Comparison of ENCODE assay signal across 21 cellular contexts in the genomic region with DNA sequence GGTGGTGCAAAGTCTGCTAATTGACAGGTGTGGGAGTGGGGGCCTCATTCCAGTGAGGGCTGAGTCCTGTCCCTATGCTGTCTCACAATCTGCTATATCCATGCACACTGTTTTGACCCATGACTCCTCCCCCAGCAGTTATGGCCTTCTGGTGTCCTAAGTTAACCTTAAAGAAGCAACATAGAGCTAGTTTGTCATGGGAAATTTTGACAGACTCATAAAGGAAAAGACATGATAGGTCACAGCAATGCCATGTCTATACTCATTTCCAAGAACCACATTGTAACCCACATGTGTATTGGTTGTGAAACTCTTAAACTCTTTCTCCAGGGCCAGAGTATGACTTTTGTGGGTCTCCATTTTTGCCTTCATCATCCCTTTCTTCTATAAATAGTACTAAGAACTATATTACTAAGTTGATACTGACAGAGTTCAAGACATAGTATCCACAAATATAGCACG.
DNase-seq lines count a peak whose midpoint lies in the region; ATAC-seq, FAIRE-seq and TF ChIP-seq lines count a peak whose summit lies in the region.
"Had no signal": no experiment of that assay in that cellular context is flagged by ENCODE, and none has a peak within 500 bp of the region (broad histone marks: within the 10 kb centered on the region; RNA-seq: fewer than 3 reads in every experiment).

No MANE protein-coding gene starts in this region.

- H3K36me3 Mint-ChIP-seq in activated CD8-positive, alpha-beta memory T cell treated with anti-CD3 and anti-CD28 coated beads, Interleukin-2, amount 10 ng/mL, durations not matched to agents 7 days and 5 days, result no peaks in the 10 kb centered on the region
- no peaks in the 10 kb centered on the region for H3K36me3 Mint-ChIP-seq in activated T-helper 2 cell treated with anti-CD3 and anti-CD28 coated beads, Interferon-gamma antibody, Interleukin-2, Interleukin-4, amounts not matched to agents 10 μg/mL and 5 μg/mL and 100 μg/mL, durations not matched to agents 14 hours and 24 hours and 36 hours (ENCODE audit: low read depth)
- peaks cover 30% of the 10 kb centered on the region for H3K36me3 Mint-ChIP-seq in stimulated activated memory B cell treated with anti-CD40 and anti-IgM and Interleukin-4, amounts not matched to agents 10 μg/mL and 1 μg/mL and 100 μg/mL, for 72 hours
- H3K36me3 Mint-ChIP-seq: activated naive CD8-positive, alpha-beta T cell; type B pancreatic cell had no signal

- no peak for FAIRE-seq in small intestine (lab: Jason Lieb, UNC)
- FAIRE-seq: kidney had no signal

- no peak overlapping the region for H3K27ac ChIP-seq in ovary
- H3K27ac ChIP-seq in small intestine (ENCODE audit: low read depth in 1 of 2, low read length in 1 of 2), result no peak overlapping the region
- H3K27ac ChIP-seq: body of pancreas, colonic mucosa, foreskin keratinocyte had no signal

- no peak overlapping the region for H3K27ac Mint-ChIP-seq in activated CD8-positive, alpha-beta memory T cell treated with anti-CD3 and anti-CD28 coated beads, Interleukin-2, amount 10 ng/mL, durations not matched to agents 7 days and 5 days
- H3K27ac Mint-ChIP-seq in activated T-helper 2 cell treated with anti-CD3 and anti-CD28 coated beads, Interferon-gamma antibody, Interleukin-2, Interleukin-4, amounts not matched to agents 10 μg/mL and 5 μg/mL and 100 μg/mL, durations not matched to agents 14 hours and 24 hours and 36 hours, result peak overlapping the region; percentile 70
- H3K27ac Mint-ChIP-seq in stimulated activated memory B cell treated with anti-CD40 and anti-IgM and Interleukin-4, amounts not matched to agents 10 μg/mL and 1 μg/mL and 100 μg/mL, for 72 hours, result peak overlapping the region; percentile 74
- H3K27ac Mint-ChIP-seq: activated naive CD8-positive, alpha-beta T cell; type B pancreatic cell had no signal

- intact Hi-C loops in activated T-helper 2 cell treated with anti-CD3 and anti-CD28 coated beads, Interferon-gamma antibody, Interleukin-2, Interleukin-4, amounts not matched to agents 10 μg/mL and 5 μg/mL and 100 μg/mL, durations not matched to agents 14 hours and 24 hours and 36 hours (cut with micrococcal nuclease), result loop anchor here (5.0 to 10.0 kb wide), 2 partner anchors 254 to 389 kb away; a partner anchor contains a TSS
- intact Hi-C loops in ovary (cut with DNase I), result loop anchor here in 2 of 4 donors (10.0 kb wide), 2 partner anchors 264 to 664 kb away; no protein-coding TSS in a partner anchor

- H3K9me3 Mint-ChIP-seq in activated CD8-positive, alpha-beta memory T cell treated with anti-CD3 and anti-CD28 coated beads, Interleukin-2, amount 10 ng/mL, durations not matched to agents 7 days and 5 days (ENCODE audit: low read depth), result no peaks in the 10 kb centered on the region
- no peaks in the 10 kb centered on the region for H3K9me3 Mint-ChIP-seq in activated T-helper 2 cell treated with anti-CD3 and anti-CD28 coated beads, Interferon-gamma antibody, Interleukin-2, Interleukin-4, amounts not matched to agents 10 μg/mL and 5 μg/mL and 100 μg/mL, durations not matched to agents 14 hours and 24 hours and 36 hours
- no peaks in the 10 kb centered on the region for H3K9me3 Mint-ChIP-seq in stimulated activated memory B cell treated with anti-CD40 and anti-IgM and Interleukin-4, amounts not matched to agents 10 μg/mL and 1 μg/mL and 100 μg/mL, for 72 hours
- H3K9me3 Mint-ChIP-seq: neural crest cell, type B pancreatic cell had no signal

- TF ChIP-seq EP300 in ovary (IDR thresholded peaks at IDR 0.05), result no peak

- H3K4me3 Mint-ChIP-seq in activated CD8-positive, alpha-beta memory T cell treated with anti-CD3 and anti-CD28 coated beads, Interleukin-2, amount 10 ng/mL, durations not matched to agents 7 days and 5 days, result no peak overlapping the region
- H3K4me3 Mint-ChIP-seq in activated T-helper 2 cell treated with anti-CD3 and anti-CD28 coated beads, Interferon-gamma antibody, Interleukin-2, Interleukin-4, amounts not matched to agents 10 μg/mL and 5 μg/mL and 100 μg/mL, durations not matched to agents 14 hours and 24 hours and 36 hours (ENCODE audit: low read depth), result no peak overlapping the region
- no peak overlapping the region for H3K4me3 Mint-ChIP-seq in stimulated activated memory B cell treated with anti-CD40 and anti-IgM and Interleukin-4, amounts not matched to agents 10 μg/mL and 1 μg/mL and 100 μg/mL, for 72 hours
- H3K4me3 Mint-ChIP-seq: activated naive CD8-positive, alpha-beta T cell; neural crest cell; type B pancreatic cell had no signal

- H3K36me3 ChIP-seq in ovary (no peaks in the 10 kb centered on the region), small intestine (ENCODE audit: control insufficient read depth in 2 of 2, insufficient read depth in 2 of 2, low read length in 2 of 2) (no peaks in the 10 kb centered on the region)
- H3K36me3 ChIP-seq: colonic mucosa had no signal

- TF ChIP-seq POLR2A in ovary (IDR thresholded peaks at IDR 0.05), result no peak

- in situ Hi-C loops in KBM-7 (cut with MboI; ENCODE audit: low pct_unique_long_range_greater_than_20kb, low sequenced_read_pairs), result loop anchor here (10.0 kb wide), 1 partner anchor 124 kb away; no protein-coding TSS in a partner anchor

- H3K4me1 ChIP-seq in ovary (ENCODE audit: insufficient read depth) (no peaks in the 10 kb centered on the region), small intestine (ENCODE audit: control insufficient read depth in 2 of 2, insufficient read depth in 1 of 2, low read depth in 1 of 2, low read length in 1 of 2) (no peaks in the 10 kb centered on the region)
- H3K4me1 ChIP-seq: body of pancreas, foreskin keratinocyte had no signal

- ATAC-seq in activated CD8-positive, alpha-beta memory T cell treated with anti-CD3 and anti-CD28 coated beads, Interleukin-2, amount 10 ng/mL, durations not matched to agents 7 days and 5 days, result peak; percentile 67
- ATAC-seq in stimulated activated memory B cell treated with anti-CD40 and anti-IgM and Interleukin-4, amounts not matched to agents 10 μg/mL and 1 μg/mL and 100 μg/mL, for 72 hours, result peak; percentile 68
- ATAC-seq in GM18498 (IDR thresholded peaks at IDR 0.05; ENCODE audit: unreplicated experiment), result no peak
- ATAC-seq: body of pancreas, foreskin keratinocyte had no signal

- 27 to 41% (median 35%) methylated on average over 1 of the region's 1 CpG for WGBS in ovary, 3 donors
- WGBS in small intestine, 3 donors, result 27 to 57% (median 33%) methylated on average over 1 of the region's 1 CpG

- DNase-seq in activated CD8-positive, alpha-beta memory T cell treated with anti-CD3 and anti-CD28 coated beads, Interleukin-2, amount 10 ng/mL, durations not matched to agents 7 days and 5 days, result no peak
- no peak for DNase-seq in activated CD8-positive, alpha-beta memory T cell treated with anti-CD3 and anti-CD28 coated beads for 24 hours
- peak; percentile 35 for DNase-seq in KBM-7
- no peak for DNase-seq in activated T-helper 2 cell treated with anti-CD3 and anti-CD28 coated beads, Interferon-gamma antibody, Interleukin-2, Interleukin-4, amounts not matched to agents 10 μg/mL and 5 μg/mL and 100 μg/mL, durations not matched to agents 14 hours and 24 hours and 36 hours (ENCODE audit: low spot score)
- no peak for DNase-seq in ovary
- no peak for DNase-seq in small intestine
- DNase-seq: activated CD8-positive, alpha-beta memory T cell treated with anti-CD3 and anti-CD28 coated beads, Interleukin-2, amount 50 U/mL, for 48 hours; body of pancreas; colonic mucosa; DMS53; foreskin keratinocyte; hypothalamus; kidney; NCI-H2029; NCI-H446; NK-92 treated with Interleukin-12 subunit alpha and Interleukin-12 subunit beta, amount 100 ng/mL, for 24 hours had no signal

- H3K9me3 ChIP-seq in ovary (no peaks in the 10 kb centered on the region), small intestine (ENCODE audit: control insufficient read depth, low read depth) (no peaks in the 10 kb centered on the region)
- H3K9me3 ChIP-seq: body of pancreas, colonic mucosa had no signal

- peaks cover 2% of the 10 kb centered on the region for H3K27me3 Mint-ChIP-seq in activated CD8-positive, alpha-beta memory T cell treated with anti-CD3 and anti-CD28 coated beads, Interleukin-2, amount 10 ng/mL, durations not matched to agents 7 days and 5 days
- peaks cover 8% of the 10 kb centered on the region for H3K27me3 Mint-ChIP-seq in activated T-helper 2 cell treated with anti-CD3 and anti-CD28 coated beads, Interferon-gamma antibody, Interleukin-2, Interleukin-4, amounts not matched to agents 10 μg/mL and 5 μg/mL and 100 μg/mL, durations not matched to agents 14 hours and 24 hours and 36 hours (ENCODE audit: low read depth)
- H3K27me3 Mint-ChIP-seq in stimulated activated memory B cell treated with anti-CD40 and anti-IgM and Interleukin-4, amounts not matched to agents 10 μg/mL and 1 μg/mL and 100 μg/mL, for 72 hours, result no peaks in the 10 kb centered on the region

- H3K27me3 ChIP-seq in ovary (no peaks in the 10 kb centered on the region), small intestine (ENCODE audit: control insufficient read depth in 2 of 2, insufficient read depth in 2 of 2, low read length in 2 of 2) (no peaks in the 10 kb centered on the region)
- H3K27me3 ChIP-seq: body of pancreas, colonic mucosa, foreskin keratinocyte had no signal

- TF ChIP-seq CTCF in ovary (IDR thresholded peaks at IDR 0.05), result no peak

- CTCF ChIA-PET in activated CD8-positive, alpha-beta memory T cell treated with anti-CD3 and anti-CD28 coated beads, Interleukin-2, amount 10 ng/mL, durations not matched to agents 7 days and 5 days (lab: Charles Lee), result no interaction called here

- H3K4me3 ChIP-seq in ovary (no peak overlapping the region), small intestine (ENCODE audit: low read depth in 1 of 2, low read length in 2 of 2) (no peak overlapping the region)
- H3K4me3 ChIP-seq: body of pancreas, colonic mucosa had no signal

- peaks cover 33% of the 10 kb centered on the region for H3K4me1 Mint-ChIP-seq in activated CD8-positive, alpha-beta memory T cell treated with anti-CD3 and anti-CD28 coated beads, Interleukin-2, amount 10 ng/mL, durations not matched to agents 7 days and 5 days
- H3K4me1 Mint-ChIP-seq in activated T-helper 2 cell treated with anti-CD3 and anti-CD28 coated beads, Interferon-gamma antibody, Interleukin-2, Interleukin-4, amounts not matched to agents 10 μg/mL and 5 μg/mL and 100 μg/mL, durations not matched to agents 14 hours and 24 hours and 36 hours (ENCODE audit: low read depth), result peaks cover 24% of the 10 kb centered on the region
- peaks cover 52% of the 10 kb centered on the region for H3K4me1 Mint-ChIP-seq in stimulated activated memory B cell treated with anti-CD40 and anti-IgM and Interleukin-4, amounts not matched to agents 10 μg/mL and 1 μg/mL and 100 μg/mL, for 72 hours
- H3K4me1 Mint-ChIP-seq: neural crest cell had no signal
